2 cellular contexts compared by ENCODE assay signal in the genomic region with DNA sequence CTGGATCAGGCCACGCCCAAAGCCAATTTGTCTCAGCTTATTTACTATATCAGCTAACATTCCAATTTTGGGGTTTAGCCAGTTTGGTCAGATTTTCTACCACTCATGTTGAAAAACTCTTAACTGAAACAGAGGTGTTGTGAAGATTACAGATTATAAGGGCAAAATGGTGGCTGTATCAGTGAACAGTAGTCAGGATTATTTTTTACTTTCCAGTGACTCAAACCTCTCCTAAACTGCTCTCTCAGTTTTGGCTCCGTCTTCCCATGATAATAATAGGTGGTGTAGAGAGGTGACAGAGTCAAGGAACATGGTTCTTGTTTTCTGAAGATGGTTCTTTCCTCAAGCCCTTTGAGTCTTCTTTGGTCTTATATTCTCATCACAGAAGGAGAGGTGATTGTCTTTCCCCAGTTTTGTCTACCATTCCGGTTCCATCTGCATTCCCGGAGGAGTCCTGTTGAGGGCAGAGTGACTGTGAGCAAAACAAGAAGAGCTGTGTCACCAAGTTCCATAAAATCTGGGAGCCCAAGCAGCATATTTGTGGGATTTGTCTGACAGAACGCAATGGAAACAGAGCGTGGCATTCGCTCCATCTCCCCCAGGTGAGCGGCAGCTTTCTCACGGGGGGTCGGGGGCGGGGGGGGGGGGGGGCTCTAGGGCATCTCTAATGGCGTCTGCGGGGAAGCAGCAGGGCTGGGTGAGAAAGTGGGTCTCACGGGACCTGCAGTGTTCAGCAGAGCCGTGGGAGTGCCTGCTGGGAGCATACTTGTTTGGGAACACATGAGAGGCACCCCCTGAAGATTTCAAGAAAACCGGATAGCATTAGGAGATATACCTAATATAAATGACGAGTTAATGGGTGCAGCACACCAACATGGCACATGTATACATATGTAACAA.
TF ChIP-seq lines count a peak whose summit lies in the region.

No MANE protein-coding gene starts in this region.

TF ChIP-seq in SK-N-SH, 30 proteins besides CTCF, POLR2A, EP300 and RAD21 (continued from another document):
- no peak for TF ChIP-seq CHD2 (IDR thresholded peaks at IDR 0.05; ENCODE audit: low read length, partially characterized antibody)
- TF ChIP-seq GABPA (IDR thresholded peaks at IDR 0.05; ENCODE audit: low read depth) = no peak
- TF ChIP-seq, protein P1, sequence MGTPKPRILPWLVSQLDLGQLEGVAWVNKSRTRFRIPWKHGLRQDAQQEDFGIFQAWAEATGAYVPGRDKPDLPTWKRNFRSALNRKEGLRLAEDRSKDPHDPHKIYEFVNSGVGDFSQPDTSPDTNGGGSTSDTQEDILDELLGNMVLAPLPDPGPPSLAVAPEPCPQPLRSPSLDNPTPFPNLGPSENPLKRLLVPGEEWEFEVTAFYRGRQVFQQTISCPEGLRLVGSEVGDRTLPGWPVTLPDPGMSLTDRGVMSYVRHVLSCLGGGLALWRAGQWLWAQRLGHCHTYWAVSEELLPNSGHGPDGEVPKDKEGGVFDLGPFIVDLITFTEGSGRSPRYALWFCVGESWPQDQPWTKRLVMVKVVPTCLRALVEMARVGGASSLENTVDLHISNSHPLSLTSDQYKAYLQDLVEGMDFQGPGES (IDR thresholded peaks at IDR 0.05; ENCODE audit: low read depth, low read length) = no peak
- TF ChIP-seq JUND (IDR thresholded peaks at IDR 0.05) = no peak
- TF ChIP-seq TCF12 (IDR thresholded peaks at IDR 0.05) = no peak
- TF ChIP-seq, protein P2, sequence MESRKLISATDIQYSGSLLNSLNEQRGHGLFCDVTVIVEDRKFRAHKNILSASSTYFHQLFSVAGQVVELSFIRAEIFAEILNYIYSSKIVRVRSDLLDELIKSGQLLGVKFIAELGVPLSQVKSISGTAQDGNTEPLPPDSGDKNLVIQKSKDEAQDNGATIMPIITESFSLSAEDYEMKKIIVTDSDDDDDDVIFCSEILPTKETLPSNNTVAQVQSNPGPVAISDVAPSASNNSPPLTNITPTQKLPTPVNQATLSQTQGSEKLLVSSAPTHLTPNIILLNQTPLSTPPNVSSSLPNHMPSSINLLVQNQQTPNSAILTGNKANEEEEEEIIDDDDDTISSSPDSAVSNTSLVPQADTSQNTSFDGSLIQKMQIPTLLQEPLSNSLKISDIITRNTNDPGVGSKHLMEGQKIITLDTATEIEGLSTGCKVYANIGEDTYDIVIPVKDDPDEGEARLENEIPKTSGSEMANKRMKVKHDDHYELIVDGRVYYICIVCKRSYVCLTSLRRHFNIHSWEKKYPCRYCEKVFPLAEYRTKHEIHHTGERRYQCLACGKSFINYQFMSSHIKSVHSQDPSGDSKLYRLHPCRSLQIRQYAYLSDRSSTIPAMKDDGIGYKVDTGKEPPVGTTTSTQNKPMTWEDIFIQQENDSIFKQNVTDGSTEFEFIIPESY (IDR thresholded peaks at IDR 0.05; ENCODE audit: borderline replicate concordance, low read depth) = no peak
- no peak for TF ChIP-seq FOXJ3 (CRISPR knock-in tag; IDR thresholded peaks at IDR 0.05)
- no peak for TF ChIP-seq GATA2 (CRISPR knock-in tag; IDR thresholded peaks at IDR 0.05)
- TF ChIP-seq RCOR1 (IDR thresholded peaks at IDR 0.05; ENCODE audit: low read length) = no peak
- TF ChIP-seq MEF2A (IDR thresholded peaks at IDR 0.05; ENCODE audit: borderline replicate concordance, low read depth) = no peak
- no peak for TF ChIP-seq MXI1 (IDR thresholded peaks at IDR 0.05; ENCODE audit: low read depth, low read length)

TF ChIP-seq in SK-N-SH treated with all-trans-retinoic acid at 6 μM for 48 hours, 23 proteins besides CTCF, POLR2A, EP300 and RAD21 (continued from another document):
- no peak for TF ChIP-seq ZFP30 (CRISPR knock-in tag; IDR thresholded peaks at IDR 0.05)
- TF ChIP-seq CSDC2 (CRISPR knock-in tag; IDR thresholded peaks at IDR 0.05) = no peak
- TF ChIP-seq, protein P3, sequence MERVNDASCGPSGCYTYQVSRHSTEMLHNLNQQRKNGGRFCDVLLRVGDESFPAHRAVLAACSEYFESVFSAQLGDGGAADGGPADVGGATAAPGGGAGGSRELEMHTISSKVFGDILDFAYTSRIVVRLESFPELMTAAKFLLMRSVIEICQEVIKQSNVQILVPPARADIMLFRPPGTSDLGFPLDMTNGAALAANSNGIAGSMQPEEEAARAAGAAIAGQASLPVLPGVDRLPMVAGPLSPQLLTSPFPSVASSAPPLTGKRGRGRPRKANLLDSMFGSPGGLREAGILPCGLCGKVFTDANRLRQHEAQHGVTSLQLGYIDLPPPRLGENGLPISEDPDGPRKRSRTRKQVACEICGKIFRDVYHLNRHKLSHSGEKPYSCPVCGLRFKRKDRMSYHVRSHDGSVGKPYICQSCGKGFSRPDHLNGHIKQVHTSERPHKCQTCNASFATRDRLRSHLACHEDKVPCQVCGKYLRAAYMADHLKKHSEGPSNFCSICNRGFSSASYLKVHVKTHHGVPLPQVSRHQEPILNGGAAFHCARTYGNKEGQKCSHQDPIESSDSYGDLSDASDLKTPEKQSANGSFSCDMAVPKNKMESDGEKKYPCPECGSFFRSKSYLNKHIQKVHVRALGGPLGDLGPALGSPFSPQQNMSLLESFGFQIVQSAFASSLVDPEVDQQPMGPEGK (CRISPR knock-in tag; IDR thresholded peaks at IDR 0.05; ENCODE audit: borderline replicate concordance) = no peak
- TF ChIP-seq, protein P4, sequence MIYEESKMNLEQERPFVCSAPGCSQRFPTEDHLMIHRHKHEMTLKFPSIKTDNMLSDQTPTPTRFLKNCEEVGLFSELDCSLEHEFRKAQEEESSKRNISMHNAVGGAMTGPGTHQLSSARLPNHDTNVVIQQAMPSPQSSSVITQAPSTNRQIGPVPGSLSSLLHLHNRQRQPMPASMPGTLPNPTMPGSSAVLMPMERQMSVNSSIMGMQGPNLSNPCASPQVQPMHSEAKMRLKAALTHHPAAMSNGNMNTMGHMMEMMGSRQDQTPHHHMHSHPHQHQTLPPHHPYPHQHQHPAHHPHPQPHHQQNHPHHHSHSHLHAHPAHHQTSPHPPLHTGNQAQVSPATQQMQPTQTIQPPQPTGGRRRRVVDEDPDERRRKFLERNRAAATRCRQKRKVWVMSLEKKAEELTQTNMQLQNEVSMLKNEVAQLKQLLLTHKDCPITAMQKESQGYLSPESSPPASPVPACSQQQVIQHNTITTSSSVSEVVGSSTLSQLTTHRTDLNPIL (CRISPR knock-in tag; IDR thresholded peaks at IDR 0.05; ENCODE audit: low read depth) = no peak
- TF ChIP-seq TCF4 (CRISPR knock-in tag; IDR thresholded peaks at IDR 0.05; ENCODE audit: borderline replicate concordance) = no peak
- no peak for TF ChIP-seq ZNF8 (CRISPR knock-in tag; IDR thresholded peaks at IDR 0.05)
- TF ChIP-seq OSR1 (CRISPR knock-in tag; IDR thresholded peaks at IDR 0.05) = no peak
- TF ChIP-seq ESRRG (CRISPR knock-in tag; IDR thresholded peaks at IDR 0.05) = no peak
- TF ChIP-seq, protein P5, sequence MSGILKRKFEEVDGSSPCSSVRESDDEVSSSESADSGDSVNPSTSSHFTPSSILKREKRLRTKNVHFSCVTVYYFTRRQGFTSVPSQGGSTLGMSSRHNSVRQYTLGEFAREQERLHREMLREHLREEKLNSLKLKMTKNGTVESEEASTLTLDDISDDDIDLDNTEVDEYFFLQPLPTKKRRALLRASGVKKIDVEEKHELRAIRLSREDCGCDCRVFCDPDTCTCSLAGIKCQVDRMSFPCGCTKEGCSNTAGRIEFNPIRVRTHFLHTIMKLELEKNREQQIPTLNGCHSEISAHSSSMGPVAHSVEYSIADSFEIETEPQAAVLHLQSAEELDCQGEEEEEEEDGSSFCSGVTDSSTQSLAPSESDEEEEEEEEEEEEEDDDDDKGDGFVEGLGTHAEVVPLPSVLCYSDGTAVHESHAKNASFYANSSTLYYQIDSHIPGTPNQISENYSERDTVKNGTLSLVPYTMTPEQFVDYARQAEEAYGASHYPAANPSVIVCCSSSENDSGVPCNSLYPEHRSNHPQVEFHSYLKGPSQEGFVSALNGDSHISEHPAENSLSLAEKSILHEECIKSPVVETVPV (CRISPR knock-in tag; IDR thresholded peaks at IDR 0.05) = no peak
- TF ChIP-seq, protein P6, sequence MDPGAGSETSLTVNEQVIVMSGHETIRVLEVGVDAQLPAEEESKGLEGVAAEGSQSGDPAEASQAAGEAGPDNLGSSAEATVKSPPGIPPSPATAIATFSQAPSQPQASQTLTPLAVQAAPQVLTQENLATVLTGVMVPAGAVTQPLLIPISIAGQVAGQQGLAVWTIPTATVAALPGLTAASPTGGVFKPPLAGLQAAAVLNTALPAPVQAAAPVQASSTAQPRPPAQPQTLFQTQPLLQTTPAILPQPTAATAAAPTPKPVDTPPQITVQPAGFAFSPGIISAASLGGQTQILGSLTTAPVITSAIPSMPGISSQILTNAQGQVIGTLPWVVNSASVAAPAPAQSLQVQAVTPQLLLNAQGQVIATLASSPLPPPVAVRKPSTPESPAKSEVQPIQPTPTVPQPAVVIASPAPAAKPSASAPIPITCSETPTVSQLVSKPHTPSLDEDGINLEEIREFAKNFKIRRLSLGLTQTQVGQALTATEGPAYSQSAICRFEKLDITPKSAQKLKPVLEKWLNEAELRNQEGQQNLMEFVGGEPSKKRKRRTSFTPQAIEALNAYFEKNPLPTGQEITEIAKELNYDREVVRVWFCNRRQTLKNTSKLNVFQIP (CRISPR knock-in tag; IDR thresholded peaks at IDR 0.05; ENCODE audit: borderline replicate concordance, low read depth) = no peak
- no peak for TF ChIP-seq ARNTL (CRISPR knock-in tag; IDR thresholded peaks at IDR 0.05; ENCODE audit: borderline replicate concordance, low read depth)
- TF ChIP-seq ZFP3 (CRISPR knock-in tag; IDR thresholded peaks at IDR 0.05) = no peak
- TF ChIP-seq BACH2 (CRISPR knock-in tag; IDR thresholded peaks at IDR 0.05; ENCODE audit: borderline replicate concordance) = no peak
- TF ChIP-seq GLIS3 (CRISPR knock-in tag; IDR thresholded peaks at IDR 0.05) = no peak
